Comparison of ENCODE assay signal across 12 cellular contexts in the genomic region with DNA sequence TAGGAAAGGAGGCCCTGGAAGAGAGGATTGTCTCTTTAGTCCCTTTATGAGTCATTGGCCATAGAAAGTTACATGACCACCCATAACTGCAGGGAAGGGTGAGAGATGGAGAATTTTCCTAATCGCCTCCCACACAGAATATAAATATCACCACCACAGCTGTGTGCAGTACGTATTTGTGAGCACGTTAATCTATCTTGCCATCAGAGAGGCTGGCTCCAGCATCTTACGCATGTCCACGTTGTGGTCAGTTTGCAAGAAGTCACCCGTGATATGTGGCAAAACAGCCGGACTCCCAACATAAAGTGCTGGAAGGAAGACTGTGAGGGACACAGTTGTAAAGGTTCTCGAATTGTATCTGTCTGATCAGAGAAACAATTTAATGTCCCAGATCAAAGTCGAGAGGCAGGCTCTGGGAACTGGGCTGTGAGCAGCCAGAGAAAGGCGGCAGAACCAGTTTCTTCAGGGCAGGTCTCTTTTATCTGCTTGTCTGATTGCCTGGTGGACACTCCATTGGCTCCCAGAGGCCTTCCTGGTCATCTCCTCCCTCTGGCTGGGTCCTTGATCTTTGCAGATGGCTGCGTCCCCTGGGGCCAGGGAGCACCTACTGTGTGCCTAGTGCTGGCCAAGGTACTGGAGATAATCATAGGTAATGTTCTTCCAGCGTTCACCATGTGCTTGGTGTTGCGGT.
A peak's percentile ranks its signal among the peaks of the same experiment; 100 is the strongest.
DNase-seq lines count a peak whose midpoint lies in the region; ATAC-seq and TF ChIP-seq lines count a peak whose summit lies in the region.
"Had no signal": no experiment of that assay in that cellular context is flagged by ENCODE, and none has a peak within 500 bp of the region (broad histone marks: within the 10 kb centered on the region; RNA-seq: fewer than 3 reads in every experiment).

No MANE protein-coding gene starts in this region.

- TF ChIP-seq EP300 in Ishikawa (IDR thresholded peaks at IDR 0.05; ENCODE audit: borderline replicate concordance): no peak

- ATAC-seq in WTC11: no peak
- no peak for ATAC-seq in stimulated activated memory B cell treated with anti-CD40 and anti-IgM and Interleukin-4, amounts not matched to agents 10 μg/mL and 1 μg/mL and 100 μg/mL, for 72 hours

- H3K27me3 Mint-ChIP-seq in WTC11 (ENCODE audit: low read depth): no peaks in the 10 kb centered on the region
- no peaks in the 10 kb centered on the region for H3K27me3 Mint-ChIP-seq in mesothelial cell of epicardium (ENCODE audit: low read depth)
- H3K27me3 Mint-ChIP-seq in stimulated activated memory B cell treated with anti-CD40 and anti-IgM and Interleukin-4, amounts not matched to agents 10 μg/mL and 1 μg/mL and 100 μg/mL, for 72 hours: no peaks in the 10 kb centered on the region
- H3K27me3 Mint-ChIP-seq: CD4-positive, CD25-positive, alpha-beta regulatory T cell had no signal

- TF ChIP-seq RAD21 in Ishikawa (IDR thresholded peaks at IDR 0.05; ENCODE audit: low read depth): no peak

- H3K36me3 Mint-ChIP-seq in WTC11 (no peaks in the 10 kb centered on the region), mesothelial cell of epicardium (no peaks in the 10 kb centered on the region)
- H3K36me3 Mint-ChIP-seq in stimulated activated memory B cell treated with anti-CD40 and anti-IgM and Interleukin-4, amounts not matched to agents 10 μg/mL and 1 μg/mL and 100 μg/mL, for 72 hours: peaks cover 6% of the 10 kb centered on the region

- DNase-seq in WTC11 (ENCODE audit: low spot score) (no peak), mesothelial cell of epicardium (ENCODE audit: low spot score in 2 of 2, unreplicated experiment in 2 of 2) (no peak), dedifferentiated amniotic fluid mesenchymal stem cell (ENCODE audit: extremely low spot score) (no peak), NCI-H2029 (lab: John Stamatoyannopoulos, UW) (no peak)
- no peak for DNase-seq in activated CD4-positive, alpha-beta T cell treated with anti-CD3 and anti-CD28 coated beads for 4 hours
- DNase-seq: activated naive CD4-positive, alpha-beta T cell treated with anti-CD3 and anti-CD28 coated beads for 36 hours; CD4-positive, CD25-positive, alpha-beta regulatory T cell; NCI-H1694 treated with DMSO at 0.1 percent for 48 hours; SHP77 treated with DMSO at 0.1 percent for 48 hours; stimulated activated CD4-positive, alpha-beta T cell treated with anti-CD3 and anti-CD28 coated beads, Interleukin-4, amount 100 ng/mL, for 24 hours had no signal

- TF ChIP-seq CTCF in WTC11 (IDR thresholded peaks at IDR 0.05): no peak
- no peak for TF ChIP-seq CTCF in mesothelial cell of epicardium (IDR thresholded peaks at IDR 0.05; ENCODE audit: unreplicated experiment)

- H3K4me1 Mint-ChIP-seq in WTC11 (peaks cover 39% of the 10 kb centered on the region), mesothelial cell of epicardium (peaks cover 35% of the 10 kb centered on the region)
- peaks cover 85% of the 10 kb centered on the region for H3K4me1 Mint-ChIP-seq in stimulated activated memory B cell treated with anti-CD40 and anti-IgM and Interleukin-4, amounts not matched to agents 10 μg/mL and 1 μg/mL and 100 μg/mL, for 72 hours

- no peak overlapping the region for H3K4me3 Mint-ChIP-seq in WTC11
- H3K4me3 Mint-ChIP-seq in mesothelial cell of epicardium: no peak overlapping the region
- H3K4me3 Mint-ChIP-seq in stimulated activated memory B cell treated with anti-CD40 and anti-IgM and Interleukin-4, amounts not matched to agents 10 μg/mL and 1 μg/mL and 100 μg/mL, for 72 hours: no peak overlapping the region
- H3K4me3 Mint-ChIP-seq: activated naive CD4-positive, alpha-beta T cell treated with anti-CD3 and anti-CD28 coated beads for 36 hours; CD4-positive, CD25-positive, alpha-beta regulatory T cell had no signal

- POLR2A ChIA-PET in WTC11 (lab: Charles Lee): interaction anchor here (0.5 to 0.8 kb wide), 2 partner anchors 59 to 421 kb away, joined by 4 read pairs; no protein-coding TSS in a partner anchor

- H3K27ac Mint-ChIP-seq in WTC11: peak overlapping the region; percentile 74
- peak overlapping the region; percentile 94 for H3K27ac Mint-ChIP-seq in mesothelial cell of epicardium
- peak overlapping the region; percentile 95 for H3K27ac Mint-ChIP-seq in stimulated activated memory B cell treated with anti-CD40 and anti-IgM and Interleukin-4, amounts not matched to agents 10 μg/mL and 1 μg/mL and 100 μg/mL, for 72 hours
- H3K27ac Mint-ChIP-seq: activated naive CD4-positive, alpha-beta T cell treated with anti-CD3 and anti-CD28 coated beads for 36 hours had no signal

- CTCF ChIA-PET in WTC11 (lab: Charles Lee): interaction anchor here (1.0 kb wide), 1 partner anchor 79 kb away, joined by 4 read pairs; no protein-coding TSS in a partner anchor

- H3K9me3 Mint-ChIP-seq in WTC11 (no peaks in the 10 kb centered on the region), mesothelial cell of epicardium (no peaks in the 10 kb centered on the region)
- H3K9me3 Mint-ChIP-seq in stimulated activated memory B cell treated with anti-CD40 and anti-IgM and Interleukin-4, amounts not matched to agents 10 μg/mL and 1 μg/mL and 100 μg/mL, for 72 hours: no peaks in the 10 kb centered on the region
- H3K9me3 Mint-ChIP-seq: activated naive CD4-positive, alpha-beta T cell treated with anti-CD3 and anti-CD28 coated beads for 36 hours; CD4-positive, CD25-positive, alpha-beta regulatory T cell had no signal

TF ChIP-seq in Ishikawa, 13 proteins besides CTCF, POLR2A, EP300 and RAD21:
- TF ChIP-seq YY1 (IDR thresholded peaks at IDR 0.05; ENCODE audit: low read depth) (no peak), TAF1 (IDR thresholded peaks at IDR 0.05; ENCODE audit: low read depth) (no peak), TCF12 (IDR thresholded peaks at IDR 0.05; ENCODE audit: low read depth) (no peak), TEAD4 (IDR thresholded peaks at IDR 0.05) (no peak)
- TF ChIP-seq, protein P1, sequence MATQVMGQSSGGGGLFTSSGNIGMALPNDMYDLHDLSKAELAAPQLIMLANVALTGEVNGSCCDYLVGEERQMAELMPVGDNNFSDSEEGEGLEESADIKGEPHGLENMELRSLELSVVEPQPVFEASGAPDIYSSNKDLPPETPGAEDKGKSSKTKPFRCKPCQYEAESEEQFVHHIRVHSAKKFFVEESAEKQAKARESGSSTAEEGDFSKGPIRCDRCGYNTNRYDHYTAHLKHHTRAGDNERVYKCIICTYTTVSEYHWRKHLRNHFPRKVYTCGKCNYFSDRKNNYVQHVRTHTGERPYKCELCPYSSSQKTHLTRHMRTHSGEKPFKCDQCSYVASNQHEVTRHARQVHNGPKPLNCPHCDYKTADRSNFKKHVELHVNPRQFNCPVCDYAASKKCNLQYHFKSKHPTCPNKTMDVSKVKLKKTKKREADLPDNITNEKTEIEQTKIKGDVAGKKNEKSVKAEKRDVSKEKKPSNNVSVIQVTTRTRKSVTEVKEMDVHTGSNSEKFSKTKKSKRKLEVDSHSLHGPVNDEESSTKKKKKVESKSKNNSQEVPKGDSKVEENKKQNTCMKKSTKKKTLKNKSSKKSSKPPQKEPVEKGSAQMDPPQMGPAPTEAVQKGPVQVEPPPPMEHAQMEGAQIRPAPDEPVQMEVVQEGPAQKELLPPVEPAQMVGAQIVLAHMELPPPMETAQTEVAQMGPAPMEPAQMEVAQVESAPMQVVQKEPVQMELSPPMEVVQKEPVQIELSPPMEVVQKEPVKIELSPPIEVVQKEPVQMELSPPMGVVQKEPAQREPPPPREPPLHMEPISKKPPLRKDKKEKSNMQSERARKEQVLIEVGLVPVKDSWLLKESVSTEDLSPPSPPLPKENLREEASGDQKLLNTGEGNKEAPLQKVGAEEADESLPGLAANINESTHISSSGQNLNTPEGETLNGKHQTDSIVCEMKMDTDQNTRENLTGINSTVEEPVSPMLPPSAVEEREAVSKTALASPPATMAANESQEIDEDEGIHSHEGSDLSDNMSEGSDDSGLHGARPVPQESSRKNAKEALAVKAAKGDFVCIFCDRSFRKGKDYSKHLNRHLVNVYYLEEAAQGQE (IDR thresholded peaks at IDR 0.05; ENCODE audit: low read depth): peak; percentile 55; the same call in 1 of the 2 replicates
TF ChIP-seq in Ishikawa: peak in this region for 1.

TF ChIP-seq in WTC11, 78 proteins besides CTCF, POLR2A, EP300 and RAD21 (continues in another document):
- no peak for TF ChIP-seq NR3C1 (CRISPR knock-in tag; conservative IDR thresholded peaks at IDR 0.05; ENCODE audit: low read depth)
- TF ChIP-seq, protein P2, sequence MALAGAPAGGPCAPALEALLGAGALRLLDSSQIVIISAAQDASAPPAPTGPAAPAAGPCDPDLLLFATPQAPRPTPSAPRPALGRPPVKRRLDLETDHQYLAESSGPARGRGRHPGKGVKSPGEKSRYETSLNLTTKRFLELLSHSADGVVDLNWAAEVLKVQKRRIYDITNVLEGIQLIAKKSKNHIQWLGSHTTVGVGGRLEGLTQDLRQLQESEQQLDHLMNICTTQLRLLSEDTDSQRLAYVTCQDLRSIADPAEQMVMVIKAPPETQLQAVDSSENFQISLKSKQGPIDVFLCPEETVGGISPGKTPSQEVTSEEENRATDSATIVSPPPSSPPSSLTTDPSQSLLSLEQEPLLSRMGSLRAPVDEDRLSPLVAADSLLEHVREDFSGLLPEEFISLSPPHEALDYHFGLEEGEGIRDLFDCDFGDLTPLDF (CRISPR knock-in tag; IDR thresholded peaks at IDR 0.05): no peak
